ENCODE assay signal across 20 cellular contexts in genomic region chr21:31194510-31195293, GRCh38.
A peak's percentile ranks its signal among the peaks of the same experiment; 100 is the strongest.
DNase-seq lines count a peak whose midpoint lies in the region; ATAC-seq and TF ChIP-seq lines count a peak whose summit lies in the region.
"Had no signal": no experiment of that assay in that cellular context is flagged by ENCODE, and none has a peak within 500 bp of the region (broad histone marks: within the 10 kb centered on the region; RNA-seq: fewer than 3 reads in every experiment).

No MANE protein-coding gene starts in this region.

- no peak for DNase-seq in activated T-cell treated with anti-CD3 and anti-CD28 coated beads, Interleukin-2, amount 50 U/mL, for 72 hours
- DNase-seq in activated T-cell treated with anti-CD3 and anti-CD28 coated beads, Interleukin-2, amount 50 U/mL, for 48 hours: no peak
- DNase-seq in hepatocyte (ENCODE audit: low spot score) (no peak), mucosa of descending colon (no peak), WERI-Rb-1 (no peak), foreskin fibroblast (no peak)
- DNase-seq: adrenal gland; GM23248; NCI-H1092 treated with DMSO at 0.1 percent for 48 hours; NCI-H2029; NCI-H345; SIG-M5; small intestine; stimulated activated naive B cell treated with anti-CD40 and anti-IgM and Interleukin-4, amounts not matched to agents 10 μg/mL and 1 μg/mL and 100 μg/mL, for 72 hours; thyroid gland had no signal

- H3K27ac ChIP-seq in HEK293 (ENCODE audit: extremely low read depth, low read depth, low read length): no peak overlapping the region
- peak overlapping the region; percentile 43 for H3K27ac ChIP-seq in VCaP
- no peak overlapping the region for H3K27ac ChIP-seq in hepatocyte
- H3K27ac ChIP-seq in WERI-Rb-1: no peak overlapping the region
- H3K27ac ChIP-seq: adrenal gland, GM23248, thyroid gland had no signal

- POLR2A ChIA-PET in HEK293 (lab: Yijun Ruan, JAX): no interaction called here

- peaks cover 4 to 8% of the 10 kb centered on the region in 2 donors for H3K36me3 Mint-ChIP-seq in activated T-cell treated with anti-CD3 and anti-CD28 coated beads, Interleukin-2, amount 50 U/mL, for 72 hours (ENCODE audit: insufficient read depth in 2 of 2)

- CTCF ChIA-PET in HEK293 (lab: Yijun Ruan, JAX): interaction anchor here (0.9 to 10.3 kb wide), 10 partner anchors 12 to 411 kb away, joined by 3 to 161 read pairs (median 4); no protein-coding TSS in a partner anchor

- peaks cover 94% of the 10 kb centered on the region for H3K4me1 Mint-ChIP-seq in activated T-cell treated with anti-CD3 and anti-CD28 coated beads, Interleukin-2, amount 50 U/mL, for 72 hours (ENCODE audit: low read depth)

- H3K36me3 ChIP-seq in HEK293 (ENCODE audit: control insufficient read depth in 2 of 2, insufficient read depth in 1 of 2, low read length in 2 of 2): peaks cover 0 to 8% of the 10 kb centered on the region in 2 experiments; a peak in 2 of 3 replicates
- no peaks in the 10 kb centered on the region for H3K36me3 ChIP-seq in hepatocyte (replicated peaks; ENCODE audit: insufficient read depth, low read depth)
- H3K36me3 ChIP-seq in mucosa of descending colon (ENCODE audit: low read depth): no peaks in the 10 kb centered on the region
- no peaks in the 10 kb centered on the region; the same call in none of the 2 replicates for H3K36me3 ChIP-seq in WERI-Rb-1
- H3K36me3 ChIP-seq: adrenal gland, thyroid gland had no signal

- H3K4me2 ChIP-seq in hepatocyte: peak overlapping the region; percentile 19

- peak overlapping the region; percentile 93 for H3K27ac Mint-ChIP-seq in activated T-cell treated with anti-CD3 and anti-CD28 coated beads, Interleukin-2, amount 50 U/mL, for 72 hours
- H3K27ac Mint-ChIP-seq: CD14-positive monocyte; stimulated activated naive B cell treated with anti-CD40 and anti-IgM and Interleukin-4, amounts not matched to agents 10 μg/mL and 1 μg/mL and 100 μg/mL, for 72 hours had no signal

- peaks cover 9% of the 10 kb centered on the region; the same call in 1 of the 2 replicates for H3K4me1 ChIP-seq in HEK293 (ENCODE audit: control insufficient read depth, insufficient read depth, low read length)
- H3K4me1 ChIP-seq in hepatocyte (ENCODE audit: insufficient read depth): peaks cover 7% of the 10 kb centered on the region
- no peaks in the 10 kb centered on the region for H3K4me1 ChIP-seq in mucosa of descending colon (ENCODE audit: low read depth)
- H3K4me1 ChIP-seq: thyroid gland had no signal

- no peak for ATAC-seq in activated T-cell treated with anti-CD3 and anti-CD28 coated beads, Interleukin-2, amount 50 U/mL, for 72 hours (replicated peaks in 1 of 2)
- no peak for ATAC-seq in mucosa of descending colon
- ATAC-seq: Panc1 had no signal

- TF ChIP-seq CTCF in HEK293 (tag by site-specific recombination; IDR thresholded peaks at IDR 0.05) (no peak), VCaP (conservative IDR thresholded peaks at IDR 0.05) (0 out of 2 replicates have a peak, but pooled peaks have one; percentile 10), hepatocyte (IDR thresholded peaks at IDR 0.05; ENCODE audit: poor library complexity) (no peak), mucosa of descending colon (IDR thresholded peaks at IDR 0.05) (no peak), WERI-Rb-1 (IDR thresholded peaks at IDR 0.05; ENCODE audit: low read depth, low read length) (no peak), foreskin fibroblast (IDR thresholded peaks at IDR 0.05; ENCODE audit: low read depth, low read length) (no peak)

- H3K9me2 ChIP-seq in hepatocyte (replicated peaks; ENCODE audit: insufficient read depth): no peaks in the 10 kb centered on the region

- no peak overlapping the region for H2AFZ ChIP-seq in hepatocyte
- H2AFZ ChIP-seq: GM23248 had no signal

- no peak overlapping the region for H3K4me3 ChIP-seq in HEK293 (ENCODE audit: low read depth, low read length)
- no peak overlapping the region for H3K4me3 ChIP-seq in hepatocyte
- no peak overlapping the region for H3K4me3 ChIP-seq in mucosa of descending colon
- H3K4me3 ChIP-seq in WERI-Rb-1 (ENCODE audit: low read depth, low read length): no peak overlapping the region
- H3K4me3 ChIP-seq in foreskin fibroblast (ENCODE audit: low read depth in 1 of 2, low read length in 2 of 2): no peak overlapping the region
- H3K4me3 ChIP-seq: adrenal gland, GM23248, lung, thyroid gland had no signal

- H3K27me3 ChIP-seq in hepatocyte (no peaks in the 10 kb centered on the region), WERI-Rb-1 (ENCODE audit: insufficient read depth, low read depth, severe bottlenecking) (no peaks in the 10 kb centered on the region)
- H3K27me3 ChIP-seq: adrenal gland, thyroid gland had no signal

- no peaks in the 10 kb centered on the region for H4K20me1 ChIP-seq in hepatocyte (ENCODE audit: insufficient read depth, poor library complexity, severe bottlenecking)

- H3K79me2 ChIP-seq in hepatocyte: no peaks in the 10 kb centered on the region

- H3K4me3 Mint-ChIP-seq in activated T-cell treated with anti-CD3 and anti-CD28 coated beads, Interleukin-2, amount 50 U/mL, for 72 hours: peak overlapping the region; percentile 62 to 85
- H3K4me3 Mint-ChIP-seq: CD14-positive monocyte had no signal

- no peaks in the 10 kb centered on the region for H3K27me3 Mint-ChIP-seq in activated T-cell treated with anti-CD3 and anti-CD28 coated beads, Interleukin-2, amount 50 U/mL, for 72 hours (ENCODE audit: low read depth)
- H3K27me3 Mint-ChIP-seq: stimulated activated naive B cell treated with anti-CD40 and anti-IgM and Interleukin-4, amounts not matched to agents 10 μg/mL and 1 μg/mL and 100 μg/mL, for 72 hours had no signal

- H3K9me3 Mint-ChIP-seq in activated T-cell treated with anti-CD3 and anti-CD28 coated beads, Interleukin-2, amount 50 U/mL, for 72 hours: no peaks in the 10 kb centered on the region
- H3K9me3 Mint-ChIP-seq: CD14-positive monocyte; stimulated activated naive B cell treated with anti-CD40 and anti-IgM and Interleukin-4, amounts not matched to agents 10 μg/mL and 1 μg/mL and 100 μg/mL, for 72 hours had no signal

- WGBS in hepatocyte (ENCODE audit: low lambda C conversion rate, missing lambda C conversion rate): 38% methylated on average over 5 of the region's 5 CpGs

- H3K9me3 ChIP-seq in HEK293 (ENCODE audit: control insufficient read depth, insufficient read depth, low read depth, low read length): no peaks in the 10 kb centered on the region
- H3K9me3 ChIP-seq in hepatocyte (ENCODE audit: low read depth): no peaks in the 10 kb centered on the region
- no peaks in the 10 kb centered on the region for H3K9me3 ChIP-seq in mucosa of descending colon
- no peaks in the 10 kb centered on the region for H3K9me3 ChIP-seq in WERI-Rb-1 (ENCODE audit: severe bottlenecking)
- H3K9me3 ChIP-seq: adrenal gland, thyroid gland had no signal

- intact Hi-C loops in mucosa of descending colon (cut with DNase I, micrococcal nuclease): no loop called here

TF ChIP-seq in HEK293, 187 proteins besides CTCF, POLR2A, EP300 and RAD21 (continues in another document):
- TF ChIP-seq ZNF426 (tag by site-specific recombination; IDR thresholded peaks at IDR 0.05) (no peak), TRIM28 (IDR thresholded peaks at IDR 0.05; ENCODE audit: borderline replicate concordance, low read length) (no peak), KLF17 (tag by site-specific recombination; IDR thresholded peaks at IDR 0.05) (no peak), ZBTB10 (tag by site-specific recombination; IDR thresholded peaks at IDR 0.05) (no peak), WT1 (tag by site-specific recombination; IDR thresholded peaks at IDR 0.05) (peak; percentile 56), SCRT2 (tag by site-specific recombination; IDR thresholded peaks at IDR 0.05) (no peak), ZNF561 (tag by site-specific recombination; IDR thresholded peaks at IDR 0.05; ENCODE audit: borderline replicate concordance) (peak; percentile 70), ZXDB (tag by site-specific recombination; IDR thresholded peaks at IDR 0.05) (0 out of 2 replicates have a peak, but pooled peaks have one; percentile 44), ZNF488 (tag by site-specific recombination; IDR thresholded peaks at IDR 0.05) (no peak), ZNF146 (tag by site-specific recombination; IDR thresholded peaks at IDR 0.05) (no peak), ZNF155 (tag by site-specific recombination; IDR thresholded peaks at IDR 0.05) (no peak), IKZF3 (tag by site-specific recombination; IDR thresholded peaks at IDR 0.05) (0 out of 2 replicates have a peak, but pooled peaks have one; percentile 28)
